17 cellular contexts compared by ENCODE assay signal in genomic region chr17:2635675-2636074, GRCh38. TPM values are rescaled to one million over a fixed set of nuclear protein-coding genes. Genes with fewer than 3 reads are reported as not detected.
DNase-seq lines count a peak whose midpoint lies in the region; ATAC-seq and TF ChIP-seq lines count a peak whose summit lies in the region.
"Had no signal": no experiment of that assay in that cellular context is flagged by ENCODE, and none has a peak within 500 bp of the region (broad histone marks: within the 10 kb centered on the region; RNA-seq: fewer than 3 reads in every experiment).

No MANE protein-coding gene starts in this region.

- no peak overlapping the region for H3K27ac ChIP-seq in heart right ventricle

- no peaks in the 10 kb centered on the region for H3K9me3 Mint-ChIP-seq in natural killer cell
- no peaks in the 10 kb centered on the region for H3K9me3 Mint-ChIP-seq in natural killer cell treated with Interleukin-12 subunit alpha and Interleukin-12 subunit beta and Interleukin-15 and Interleukin-18, amount 100 ng/mL, for 72 hours
- no peaks in the 10 kb centered on the region for H3K9me3 Mint-ChIP-seq in central memory CD8-positive, alpha-beta T cell
- H3K9me3 Mint-ChIP-seq in nephron progenitor cell: peaks cover under 1% of the 10 kb centered on the region
- H3K9me3 Mint-ChIP-seq: H9 had no signal

- DNase-seq in natural killer cell (no peak), nephron progenitor cell (no peak), heart right ventricle (no peak)
- DNase-seq in natural killer cell treated with Interleukin-12 subunit alpha and Interleukin-12 subunit beta and Interleukin-15 and Interleukin-18, amount 100 ng/mL, for 72 hours (ENCODE audit: low spot score): no peak
- no peak for DNase-seq in central memory CD8-positive, alpha-beta T cell (ENCODE audit: low spot score in 2 of 2)
- DNase-seq: C1 segment of cervical spinal cord, Caco-2, DMS153, EL, H9, NCI-H187 treated with DMSO at 0.1 percent for 48 hours, NCI-H446, SIG-M5 had no signal

- H3K4me1 Mint-ChIP-seq in natural killer cell (peaks cover 56 to 67% of the 10 kb centered on the region in 2 donors), nephron progenitor cell (peaks cover 13% of the 10 kb centered on the region)
- peaks cover 37 to 41% of the 10 kb centered on the region in 2 donors for H3K4me1 Mint-ChIP-seq in natural killer cell treated with Interleukin-12 subunit alpha and Interleukin-12 subunit beta and Interleukin-15 and Interleukin-18, amount 100 ng/mL, for 72 hours (ENCODE audit: low read depth in 2 of 2)
- peaks cover 55% of the 10 kb centered on the region for H3K4me1 Mint-ChIP-seq in central memory CD8-positive, alpha-beta T cell

- intact Hi-C loops in natural killer cell (cut with micrococcal nuclease) (no loop called here), heart right ventricle (cut with DNase I) (no loop called here)

- H3K27ac Mint-ChIP-seq in natural killer cell (peak overlapping the region; percentile 69 to 86), nephron progenitor cell (peak overlapping the region; percentile 59)
- no peak overlapping the region for H3K27ac Mint-ChIP-seq in natural killer cell treated with Interleukin-12 subunit alpha and Interleukin-12 subunit beta and Interleukin-15 and Interleukin-18, amount 100 ng/mL, for 72 hours
- H3K27ac Mint-ChIP-seq in central memory CD8-positive, alpha-beta T cell (ENCODE audit: low read depth): peak overlapping the region; percentile 63

- no peaks in the 10 kb centered on the region for H3K9me3 ChIP-seq in heart right ventricle
- H3K9me3 ChIP-seq: Caco-2 had no signal

- no peaks in the 10 kb centered on the region for H3K27me3 Mint-ChIP-seq in natural killer cell (ENCODE audit: low read depth in 2 of 2)
- no peaks in the 10 kb centered on the region for H3K27me3 Mint-ChIP-seq in natural killer cell treated with Interleukin-12 subunit alpha and Interleukin-12 subunit beta and Interleukin-15 and Interleukin-18, amount 100 ng/mL, for 72 hours
- H3K27me3 Mint-ChIP-seq in central memory CD8-positive, alpha-beta T cell: no peaks in the 10 kb centered on the region
- peaks cover 2% of the 10 kb centered on the region for H3K27me3 Mint-ChIP-seq in nephron progenitor cell (ENCODE audit: low read depth, poor library complexity)

- WGBS in heart right ventricle, 2 donors: 63 to 66% methylated on average over 2 of the region's 2 CpGs

- no peaks in the 10 kb centered on the region for H3K27me3 ChIP-seq in heart right ventricle

- ATAC-seq in natural killer cell (no peak), heart right ventricle (no peak), HG03139 (IDR thresholded peaks at IDR 0.05; ENCODE audit: unreplicated experiment) (no peak), HG02981 (IDR thresholded peaks at IDR 0.05; ENCODE audit: unreplicated experiment) (no peak), HG02973 (IDR thresholded peaks at IDR 0.05; ENCODE audit: unreplicated experiment) (no peak)
- no peak for ATAC-seq in natural killer cell treated with Interleukin-12 subunit alpha and Interleukin-12 subunit beta and Interleukin-15 and Interleukin-18, amount 100 ng/mL, for 72 hours
- ATAC-seq in central memory CD8-positive, alpha-beta T cell (replicated peaks; ENCODE audit: extremely low read depth, poor library complexity, severe bottlenecking): no peak
- ATAC-seq: K562 had no signal

- H3K36me3 Mint-ChIP-seq in natural killer cell (no peaks in the 10 kb centered on the region), nephron progenitor cell (ENCODE audit: low read depth) (peaks cover 60% of the 10 kb centered on the region)
- peaks cover 7% of the 10 kb centered on the region for H3K36me3 Mint-ChIP-seq in natural killer cell treated with Interleukin-12 subunit alpha and Interleukin-12 subunit beta and Interleukin-15 and Interleukin-18, amount 100 ng/mL, for 72 hours
- peaks cover 41% of the 10 kb centered on the region for H3K36me3 Mint-ChIP-seq in central memory CD8-positive, alpha-beta T cell (ENCODE audit: insufficient read depth)

- no peak overlapping the region for H3K4me3 ChIP-seq in heart right ventricle
- H3K4me3 ChIP-seq: K562 had no signal

- peaks cover 0 to 74% (median 38%) of the 10 kb centered on the region in 9 donors for H3K4me1 ChIP-seq in heart right ventricle
- H3K4me1 ChIP-seq: Caco-2 had no signal

- TF ChIP-seq CTCF in natural killer cell (IDR thresholded peaks at IDR 0.05): no peak
- no peak for TF ChIP-seq CTCF in nephron progenitor cell (IDR thresholded peaks at IDR 0.05)
- TF ChIP-seq CTCF in heart right ventricle (IDR thresholded peaks at IDR 0.05): no peak

- H3K4me3 Mint-ChIP-seq in natural killer cell (no peak overlapping the region), nephron progenitor cell (no peak overlapping the region)
- H3K4me3 Mint-ChIP-seq in natural killer cell treated with Interleukin-12 subunit alpha and Interleukin-12 subunit beta and Interleukin-15 and Interleukin-18, amount 100 ng/mL, for 72 hours: no peak overlapping the region
- no peak overlapping the region for H3K4me3 Mint-ChIP-seq in central memory CD8-positive, alpha-beta T cell
- H3K4me3 Mint-ChIP-seq: H9 had no signal

- peaks cover 0 to 50% (median 15%) of the 10 kb centered on the region in 9 donors for H3K36me3 ChIP-seq in heart right ventricle

RNA-seq across cellular contexts. Expression of gene PAFAH1B1, which starts 42.2 kb away (rescaled TPM):
- total RNA-seq in natural killer cell (100 to 1,000 TPM; 138 to 176 (median 165) TPM), heart right ventricle (100 to 1,000 TPM; 113 to 155 (median 132) TPM)
- total RNA-seq in natural killer cell treated with Interleukin-12 subunit alpha and Interleukin-12 subunit beta and Interleukin-15 and Interleukin-18, amount 100 ng/mL, for 72 hours: 100 to 1,000 TPM; 192 to 217 TPM
- 10 to 100 TPM; 39.3 to 42.4 TPM for polyA plus RNA-seq in heart right ventricle

Comparison
In these comparisons a context has a peak if more than half of its experiments do, and no peak if none do; other contexts are left out.
1. H3K27ac Mint-ChIP-seq: peak in natural killer cell (2 of 2), central memory CD8-positive, alpha-beta T cell (single experiment) and nephron progenitor cell (single experiment); none in natural killer cell treated with Interleukin-12 subunit alpha and Interleukin-12 subunit beta and Interleukin-15 and Interleukin-18, amount 100 ng/mL, for 72 hours (0 of 2).